Comparison of ENCODE assay signal across 12 cellular contexts in genomic region chr2:49255325-49256023, GRCh38.
DNase-seq lines count a peak whose midpoint lies in the region; ATAC-seq, FAIRE-seq and TF ChIP-seq lines count a peak whose summit lies in the region.
"Had no signal": no experiment of that assay in that cellular context is flagged by ENCODE, and none has a peak within 500 bp of the region (broad histone marks: within the 10 kb centered on the region; RNA-seq: fewer than 3 reads in every experiment).

No MANE protein-coding gene starts in this region.

- no peaks in the 10 kb centered on the region for H3K36me3 Mint-ChIP-seq in stimulated activated naive B cell treated with anti-CD40 and anti-IgM and Interleukin-4, amounts not matched to agents 10 μg/mL and 1 μg/mL and 100 μg/mL, for 72 hours

- CTCF ChIA-PET in Panc1 (lab: Charles Lee), result no interaction called here

- WGBS in mesendoderm (ENCODE audit: extremely low coverage, insufficient coverage, low lambda C conversion rate), result no CpG with 5 or more reads among the region's 3 CpGs

- TF ChIP-seq CTCF in Panc1 (IDR thresholded peaks at IDR 0.05), result peak; percentile 23; the same call in 1 of the 2 replicates
- no peak for TF ChIP-seq CTCF in kidney (IDR thresholded peaks at IDR 0.05; ENCODE audit: borderline replicate concordance, extremely low read depth, insufficient read depth)

- no peak overlapping the region for H2BK15ac ChIP-seq in mesendoderm (replicated peaks; ENCODE audit: low read depth)

- H3K18ac ChIP-seq in mesendoderm (ENCODE audit: low read length), result no peak overlapping the region

- no peaks in the 10 kb centered on the region for H3K4me1 Mint-ChIP-seq in stimulated activated naive B cell treated with anti-CD40 and anti-IgM and Interleukin-4, amounts not matched to agents 10 μg/mL and 1 μg/mL and 100 μg/mL, for 72 hours

- intact Hi-C loops in Panc1 (cut with micrococcal nuclease; ENCODE audit: unreplicated experiment), result no loop called here
- intact Hi-C loops in kidney (cut with DNase I), result no loop called here

- H3K36me3 ChIP-seq in Panc1 (ENCODE audit: control insufficient read depth, insufficient read depth, low read length), result no peaks in the 10 kb centered on the region
- no peaks in the 10 kb centered on the region for H3K36me3 ChIP-seq in mesendoderm (ENCODE audit: control insufficient read depth, insufficient read depth, low read length)
- no peaks in the 10 kb centered on the region for H3K36me3 ChIP-seq in kidney (ENCODE audit: control insufficient read depth in 1 of 2, insufficient read depth in 2 of 2, low read length in 2 of 2)
- H3K36me3 ChIP-seq: ascending aorta had no signal

- no peak for ATAC-seq in Panc1
- no peak for ATAC-seq in GM18873 (IDR thresholded peaks at IDR 0.05; ENCODE audit: low FRiP score, unreplicated experiment)
- no peak for ATAC-seq in stimulated activated naive B cell treated with anti-CD40 and anti-IgM and Interleukin-4, amounts not matched to agents 10 μg/mL and 1 μg/mL and 100 μg/mL, for 72 hours (replicated peaks)

- no peaks in the 10 kb centered on the region for H3K9me3 Mint-ChIP-seq in stimulated activated naive B cell treated with anti-CD40 and anti-IgM and Interleukin-4, amounts not matched to agents 10 μg/mL and 1 μg/mL and 100 μg/mL, for 72 hours
- H3K9me3 Mint-ChIP-seq: T-helper 1 cell treated with Interleukin-12 subunit alpha and Interleukin-12 subunit beta and Interleukin-4 antibody, amounts not matched to agents 30 μg/mL and 1 μg/mL, for 36 hours had no signal

- no peaks in the 10 kb centered on the region for H3K9me3 ChIP-seq in Panc1 (ENCODE audit: control insufficient read depth, insufficient read depth, low read depth, low read length)
- H3K9me3 ChIP-seq in kidney (ENCODE audit: control insufficient read depth in 1 of 2, low read length in 2 of 2), result no peaks in the 10 kb centered on the region
- H3K9me3 ChIP-seq: ascending aorta had no signal

- H3K4me3 ChIP-seq in Panc1 (ENCODE audit: low read depth in 2 of 2, low read length in 2 of 2), result no peak overlapping the region
- H3K4me3 ChIP-seq in mesendoderm (ENCODE audit: low read length), result no peak overlapping the region
- no peak overlapping the region for H3K4me3 ChIP-seq in kidney (ENCODE audit: low read length in 2 of 2)
- H3K4me3 ChIP-seq: ascending aorta had no signal

- no peak overlapping the region for H2AK5ac ChIP-seq in mesendoderm (ENCODE audit: low read length)

- in situ Hi-C loops in Panc1 (cut with HindIII; ENCODE audit: low pct_unique_long_range_greater_than_20kb, low sequenced_read_pairs), result no loop called here

- no peak overlapping the region for H4K8ac ChIP-seq in mesendoderm (ENCODE audit: low read depth, low read length)

- H3K4me2 ChIP-seq in mesendoderm (ENCODE audit: low read length), result no peak overlapping the region

- no peak for FAIRE-seq in kidney (lab: Jason Lieb, UNC)
- FAIRE-seq: H1, keratinocyte had no signal

- H3K4me3 Mint-ChIP-seq in stimulated activated naive B cell treated with anti-CD40 and anti-IgM and Interleukin-4, amounts not matched to agents 10 μg/mL and 1 μg/mL and 100 μg/mL, for 72 hours, result no peak overlapping the region
- H3K4me3 Mint-ChIP-seq: T-helper 1 cell treated with Interleukin-12 subunit alpha and Interleukin-12 subunit beta and Interleukin-4 antibody, amounts not matched to agents 30 μg/mL and 1 μg/mL, for 36 hours had no signal

- no peaks in the 10 kb centered on the region for H3K79me1 ChIP-seq in mesendoderm (ENCODE audit: low read length)

- no peaks in the 10 kb centered on the region for H3K27me3 Mint-ChIP-seq in stimulated activated naive B cell treated with anti-CD40 and anti-IgM and Interleukin-4, amounts not matched to agents 10 μg/mL and 1 μg/mL and 100 μg/mL, for 72 hours

- no peak overlapping the region for H3K27ac Mint-ChIP-seq in stimulated activated naive B cell treated with anti-CD40 and anti-IgM and Interleukin-4, amounts not matched to agents 10 μg/mL and 1 μg/mL and 100 μg/mL, for 72 hours
- H3K27ac Mint-ChIP-seq: T-helper 1 cell treated with Interleukin-12 subunit alpha and Interleukin-12 subunit beta and Interleukin-4 antibody, amounts not matched to agents 30 μg/mL and 1 μg/mL, for 36 hours had no signal

- no peak overlapping the region for H3K9ac ChIP-seq in mesendoderm (ENCODE audit: low read length)
- no peak overlapping the region for H3K9ac ChIP-seq in kidney (ENCODE audit: low read length in 2 of 2)

- H3K27ac ChIP-seq in Panc1 (ENCODE audit: low read length), result no peak overlapping the region
- H3K27ac ChIP-seq in mesendoderm (ENCODE audit: low read depth, low read length), result no peak overlapping the region
- H3K27ac ChIP-seq in kidney (ENCODE audit: low read depth in 2 of 2, low read length in 2 of 2), result no peak overlapping the region
- H3K27ac ChIP-seq: ascending aorta had no signal

- H4K5ac ChIP-seq in mesendoderm (ENCODE audit: low read length), result no peak overlapping the region

- no peaks in the 10 kb centered on the region for H3K4me1 ChIP-seq in Panc1 (ENCODE audit: control insufficient read depth, insufficient read depth, low read length)
- H3K4me1 ChIP-seq in mesendoderm (ENCODE audit: control insufficient read depth, low read depth, low read length), result no peaks in the 10 kb centered on the region
- H3K4me1 ChIP-seq in kidney (ENCODE audit: control insufficient read depth in 1 of 2, insufficient read depth in 1 of 2, low read depth in 1 of 2, low read length in 2 of 2), result no peaks in the 10 kb centered on the region
- H3K4me1 ChIP-seq: ascending aorta had no signal

- no peak overlapping the region for H3K23ac ChIP-seq in mesendoderm (ENCODE audit: low read length)

- no TSS peak for BruUV-seq in Panc1 (replicated peaks; lab: Mats Ljungman, UMichigan)

- H3K79me2 ChIP-seq in mesendoderm (ENCODE audit: control insufficient read depth, insufficient read depth, low read length), result no peaks in the 10 kb centered on the region

- no peak overlapping the region for H3K4ac ChIP-seq in mesendoderm (ENCODE audit: low read depth, low read length)

- H3K56ac ChIP-seq in mesendoderm (ENCODE audit: low read length), result no peak overlapping the region

- peak; percentile 95 for DNase-seq in DMS53 treated with DMSO at 0.1 percent for 48 hours (lab: John Stamatoyannopoulos, UW; ENCODE audit: unreplicated experiment)
- peak; percentile 81 for DNase-seq in NCI-H1105 treated with DMSO at 0.1 percent for 48 hours (lab: John Stamatoyannopoulos, UW)
- no peak for DNase-seq in Panc1 (ENCODE audit: low read depth, low spot score)
- DNase-seq in midbrain (lab: John Stamatoyannopoulos, UW), result peak; percentile 35
- DNase-seq in mesendoderm, result no peak
- no peak for DNase-seq in kidney
- no peak for DNase-seq in stimulated activated naive B cell treated with anti-CD40 and anti-IgM and Interleukin-4, amounts not matched to agents 10 μg/mL and 1 μg/mL and 100 μg/mL, for 72 hours

- H2BK120ac ChIP-seq in mesendoderm (ENCODE audit: low read depth, low read length), result no peak overlapping the region

- no peak overlapping the region for H2BK5ac ChIP-seq in mesendoderm (ENCODE audit: low read length)

- POLR2A ChIA-PET in Panc1 (lab: Charles Lee), result no interaction called here

- H3K27me3 ChIP-seq in Panc1 (ENCODE audit: control insufficient read depth, insufficient read depth, low read length), result no peaks in the 10 kb centered on the region
- no peaks in the 10 kb centered on the region for H3K27me3 ChIP-seq in mesendoderm (ENCODE audit: insufficient read depth, low read length, poor library complexity)
- H3K27me3 ChIP-seq: ascending aorta had no signal

Comparison
In these comparisons a context has a peak if more than half of its experiments do, and no peak if none do; other contexts are left out.
1. DNase-seq: peak in DMS53 treated with DMSO at 0.1 percent for 48 hours (single experiment), NCI-H1105 treated with DMSO at 0.1 percent for 48 hours (single experiment) and midbrain (single experiment); none in Panc1 (single experiment), mesendoderm (single experiment), kidney (single experiment) and stimulated activated naive B cell treated with anti-CD40 and anti-IgM and Interleukin-4, amounts not matched to agents 10 μg/mL and 1 μg/mL and 100 μg/mL, for 72 hours (single experiment).